19 cellular contexts compared by ENCODE assay signal in the genomic region with DNA sequence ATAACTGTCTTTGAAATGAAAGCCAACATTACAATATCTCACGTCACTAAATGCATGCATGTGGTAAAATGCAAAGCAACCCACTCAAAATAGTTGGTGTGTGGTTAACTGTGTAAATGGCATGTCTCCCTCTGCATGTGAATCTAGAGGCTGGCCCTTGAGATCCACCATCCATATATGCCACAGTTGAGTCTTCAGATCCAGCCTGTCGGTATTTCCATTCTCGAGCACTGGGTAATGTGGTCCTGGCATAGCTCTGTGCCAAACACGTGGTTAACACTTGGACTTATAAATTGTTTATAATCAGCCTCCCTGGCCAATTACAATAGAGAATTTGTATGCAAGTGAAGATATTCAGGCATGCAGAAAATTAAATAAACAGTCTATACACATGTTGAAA.
DNase-seq lines count a peak whose midpoint lies in the region; ATAC-seq, FAIRE-seq and TF ChIP-seq lines count a peak whose summit lies in the region.
"Had no signal": no experiment of that assay in that cellular context is flagged by ENCODE, and none has a peak within 500 bp of the region (broad histone marks: within the 10 kb centered on the region; RNA-seq: fewer than 3 reads in every experiment).

No MANE protein-coding gene starts in this region.

- POLR2A ChIA-PET in RWPE1 (lab: Yijun Ruan, JAX; ENCODE audit: low non-redundant PET): no interaction called here

- peak; percentile 99 for FAIRE-seq in TTC549 (lab: Jason Lieb, UNC)

- peaks cover 6% of the 10 kb centered on the region for H3K4me1 Mint-ChIP-seq in activated naive CD8-positive, alpha-beta T cell treated with anti-CD3 and anti-CD28 coated beads, Interleukin-2, amount 50 U/mL, for 24 hours
- peaks cover 11% of the 10 kb centered on the region for H3K4me1 Mint-ChIP-seq in activated naive CD8-positive, alpha-beta T cell treated with anti-CD3 and anti-CD28 coated beads for 36 hours
- H3K4me1 Mint-ChIP-seq in activated T-cell treated with anti-CD3 and anti-CD28 coated beads, Interleukin-2, amount 50 U/mL, for 24 hours (ENCODE audit: low read depth): peaks cover 8% of the 10 kb centered on the region

- TF ChIP-seq CTCF in RWPE1 (conservative IDR thresholded peaks at IDR 0.05; ENCODE audit: low read depth): no peak

- H3K4me3 Mint-ChIP-seq in activated naive CD8-positive, alpha-beta T cell treated with anti-CD3 and anti-CD28 coated beads, Interleukin-2, amount 50 U/mL, for 24 hours: no peak overlapping the region
- H3K4me3 Mint-ChIP-seq in activated naive CD8-positive, alpha-beta T cell treated with anti-CD3 and anti-CD28 coated beads for 36 hours: no peak overlapping the region
- H3K4me3 Mint-ChIP-seq in activated T-cell treated with anti-CD3 and anti-CD28 coated beads, Interleukin-2, amount 50 U/mL, for 24 hours: no peak overlapping the region
- H3K4me3 Mint-ChIP-seq: CD4-positive, CD25-positive, alpha-beta regulatory T cell had no signal

- CTCF ChIA-PET in RWPE1 (lab: Yijun Ruan, JAX): interaction anchor here (0.6 kb wide), 1 partner anchor 1090 kb away, joined by 3 read pairs; no protein-coding TSS in a partner anchor

- peaks cover 2% of the 10 kb centered on the region for H3K27me3 Mint-ChIP-seq in activated naive CD8-positive, alpha-beta T cell treated with anti-CD3 and anti-CD28 coated beads, Interleukin-2, amount 50 U/mL, for 24 hours
- H3K27me3 Mint-ChIP-seq in activated naive CD8-positive, alpha-beta T cell treated with anti-CD3 and anti-CD28 coated beads for 36 hours: no peaks in the 10 kb centered on the region
- H3K27me3 Mint-ChIP-seq in activated T-cell treated with anti-CD3 and anti-CD28 coated beads, Interleukin-2, amount 50 U/mL, for 24 hours: peaks cover 10% of the 10 kb centered on the region

- no peak for DNase-seq in activated naive CD8-positive, alpha-beta T cell treated with anti-CD3 and anti-CD28 coated beads, Interleukin-2, amount 50 U/mL, for 24 hours
- DNase-seq in activated naive CD8-positive, alpha-beta T cell treated with anti-CD3 and anti-CD28 coated beads for 36 hours: no peak
- DNase-seq in RWPE1 (ENCODE audit: low spot score) (no peak), T1000 (lab: John Stamatoyannopoulos, UW) (no peak)
- no peak for DNase-seq in activated CD4-positive, CD25-positive, alpha-beta regulatory T cell (lab: John Stamatoyannopoulos, UW)
- DNase-seq in activated T-cell treated with anti-CD3 and anti-CD28 coated beads, Interleukin-2, amount 50 U/mL, for 24 hours: no peak
- DNase-seq: BE2C; CD4-positive, CD25-positive, alpha-beta regulatory T cell; DMS153; GM23248; Kasumi-1; MM.1S; NCI-H1105; NCI-H2081 treated with DMSO at 0.1 percent for 48 hours; OCI-M1; SHP77; SK-N-SH had no signal

- H3K9me3 Mint-ChIP-seq in activated naive CD8-positive, alpha-beta T cell treated with anti-CD3 and anti-CD28 coated beads, Interleukin-2, amount 50 U/mL, for 24 hours: no peaks in the 10 kb centered on the region
- no peaks in the 10 kb centered on the region for H3K9me3 Mint-ChIP-seq in activated naive CD8-positive, alpha-beta T cell treated with anti-CD3 and anti-CD28 coated beads for 36 hours
- H3K9me3 Mint-ChIP-seq in activated T-cell treated with anti-CD3 and anti-CD28 coated beads, Interleukin-2, amount 50 U/mL, for 24 hours: no peaks in the 10 kb centered on the region
- H3K9me3 Mint-ChIP-seq: CD4-positive, CD25-positive, alpha-beta regulatory T cell had no signal

- no peak overlapping the region for H3K27ac ChIP-seq in RWPE1
- H3K27ac ChIP-seq: GM23248 had no signal

- H3K27ac Mint-ChIP-seq in activated naive CD8-positive, alpha-beta T cell treated with anti-CD3 and anti-CD28 coated beads, Interleukin-2, amount 50 U/mL, for 24 hours: no peak overlapping the region
- no peak overlapping the region for H3K27ac Mint-ChIP-seq in activated naive CD8-positive, alpha-beta T cell treated with anti-CD3 and anti-CD28 coated beads for 36 hours
- H3K27ac Mint-ChIP-seq in activated T-cell treated with anti-CD3 and anti-CD28 coated beads, Interleukin-2, amount 50 U/mL, for 24 hours: no peak overlapping the region
- H3K27ac Mint-ChIP-seq: CD4-positive, CD25-positive, alpha-beta regulatory T cell had no signal

- H3K36me3 Mint-ChIP-seq in activated naive CD8-positive, alpha-beta T cell treated with anti-CD3 and anti-CD28 coated beads, Interleukin-2, amount 50 U/mL, for 24 hours (ENCODE audit: low read depth): no peaks in the 10 kb centered on the region
- no peaks in the 10 kb centered on the region for H3K36me3 Mint-ChIP-seq in activated naive CD8-positive, alpha-beta T cell treated with anti-CD3 and anti-CD28 coated beads for 36 hours
- no peaks in the 10 kb centered on the region for H3K36me3 Mint-ChIP-seq in activated T-cell treated with anti-CD3 and anti-CD28 coated beads, Interleukin-2, amount 50 U/mL, for 24 hours (ENCODE audit: low read depth)
- H3K36me3 Mint-ChIP-seq: CD4-positive, CD25-positive, alpha-beta regulatory T cell had no signal

- ATAC-seq in activated naive CD8-positive, alpha-beta T cell treated with anti-CD3 and anti-CD28 coated beads, Interleukin-2, amount 50 U/mL, for 24 hours: peak; percentile 40
- peak; percentile 36 for ATAC-seq in HG02798 (IDR thresholded peaks at IDR 0.05; ENCODE audit: poor library complexity, unreplicated experiment)
